In the genomic region with DNA sequence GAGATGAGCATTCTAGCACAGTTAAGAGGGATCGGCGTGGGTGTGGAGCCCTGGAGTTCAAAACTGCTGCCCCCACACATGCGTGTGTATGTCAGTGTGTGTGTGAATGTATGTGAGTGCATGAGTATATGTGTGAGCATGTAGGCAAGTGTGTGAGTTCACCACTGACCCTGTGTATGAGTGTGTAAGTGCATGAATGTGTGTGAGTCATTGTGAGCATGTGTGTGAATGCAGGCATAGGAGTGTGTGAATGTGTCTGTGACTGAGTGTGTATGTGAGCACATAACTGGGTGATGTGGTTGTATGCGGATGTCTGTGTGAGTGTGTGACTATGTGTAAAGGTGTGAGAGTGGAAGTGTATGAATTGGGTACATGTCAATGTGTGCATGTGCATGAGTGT, we compare ENCODE assay signal across 29 cellular contexts.
"Had no signal": no experiment of that assay in that cellular context is flagged by ENCODE, and none has a peak within 500 bp of the region (broad histone marks: within the 10 kb centered on the region; RNA-seq: fewer than 3 reads in every experiment).

No MANE protein-coding gene starts in this region.

- H3K36me3 Mint-ChIP-seq: activated naive CD8-positive, alpha-beta T cell treated with anti-CD3 and anti-CD28 coated beads, Interleukin-2, amount 10 ng/mL, durations not matched to agents 7 days and 5 days; natural killer cell treated with Interleukin-12 subunit alpha and Interleukin-12 subunit beta and Interleukin-15 and Interleukin-18, amount 100 ng/mL, for 72 hours; type B pancreatic cell had no signal

- H3K9me3 ChIP-seq: body of pancreas, left ventricle myocardium inferior, sigmoid colon, thoracic aorta had no signal

- H3K9me3 Mint-ChIP-seq: activated naive CD8-positive, alpha-beta T cell treated with anti-CD3 and anti-CD28 coated beads, Interleukin-2, amount 10 ng/mL, durations not matched to agents 7 days and 5 days; activated T-cell treated with anti-CD3 and anti-CD28 coated beads, Interleukin-2, amount 50 U/mL, for 24 hours; activated T-helper 2 cell treated with anti-CD3 and anti-CD28 coated beads, Interferon-gamma antibody, Interleukin-2, Interleukin-4, amounts not matched to agents 10 μg/mL and 5 μg/mL and 100 μg/mL, durations not matched to agents 14 hours and 24 hours and 36 hours; natural killer cell treated with Interleukin-12 subunit alpha and Interleukin-12 subunit beta and Interleukin-15 and Interleukin-18, amount 100 ng/mL, for 72 hours; type B pancreatic cell had no signal

- H3K4me2 ChIP-seq: smooth muscle cell had no signal

- H3K4me3 Mint-ChIP-seq: activated naive CD8-positive, alpha-beta T cell treated with anti-CD3 and anti-CD28 coated beads, Interleukin-2, amount 10 ng/mL, durations not matched to agents 7 days and 5 days; activated T-cell treated with anti-CD3 and anti-CD28 coated beads, Interleukin-2, amount 50 U/mL, for 24 hours; natural killer cell treated with Interleukin-12 subunit alpha and Interleukin-12 subunit beta and Interleukin-15 and Interleukin-18, amount 100 ng/mL, for 72 hours; type B pancreatic cell had no signal

- H3K27ac Mint-ChIP-seq: activated naive CD8-positive, alpha-beta T cell treated with anti-CD3 and anti-CD28 coated beads, Interleukin-2, amount 10 ng/mL, durations not matched to agents 7 days and 5 days; activated T-cell treated with anti-CD3 and anti-CD28 coated beads, Interleukin-2, amount 50 U/mL, for 24 hours; activated T-helper 2 cell treated with anti-CD3 and anti-CD28 coated beads, Interferon-gamma antibody, Interleukin-2, Interleukin-4, amounts not matched to agents 10 μg/mL and 5 μg/mL and 100 μg/mL, durations not matched to agents 14 hours and 24 hours and 36 hours; natural killer cell treated with Interleukin-12 subunit alpha and Interleukin-12 subunit beta and Interleukin-15 and Interleukin-18, amount 100 ng/mL, for 72 hours; type B pancreatic cell had no signal

- H3K4me3 ChIP-seq: body of pancreas, left ventricle myocardium inferior, sigmoid colon, smooth muscle cell, thoracic aorta had no signal

- DNase-seq: activated CD4-positive, alpha-beta T cell treated with anti-CD3 and anti-CD28 coated beads for 1 hour; activated CD4-positive, alpha-beta T cell treated with anti-CD3 and anti-CD28 coated beads, Interleukin-2, amount 50 U/mL, for 4 hours; activated CD8-positive, alpha-beta memory T cell treated with anti-CD3 and anti-CD28 coated beads for 24 hours; activated CD8-positive, alpha-beta memory T cell treated with anti-CD3 and anti-CD28 coated beads, Interleukin-2, amount 50 U/mL, for 4 hours; activated naive CD4-positive, alpha-beta T cell; activated naive CD8-positive, alpha-beta T cell treated with anti-CD3 and anti-CD28 coated beads, Interleukin-2, amount 10 ng/mL, durations not matched to agents 7 days and 5 days; activated T-cell treated with anti-CD3 and anti-CD28 coated beads, Interleukin-2, amount 50 U/mL, for 24 hours; body of pancreas; central memory CD4-positive, alpha-beta T cell; dermis blood vessel endothelial cell; effector CD8-positive, alpha-beta T cell; foreskin melanocyte; hippocampal formation; kidney glomerular epithelial cell; left ventricle myocardium inferior; midbrain; sigmoid colon; stimulated activated CD4-positive, alpha-beta T cell treated with anti-CD3 and anti-CD28 coated beads, Interleukin-2, amount 100 ng/mL, for 48 hours; stimulated activated CD8-positive, alpha-beta memory T cell treated with anti-CD3 and anti-CD28 coated beads, Interleukin-4, amount 100 ng/mL, for 48 hours; stimulated activated naive CD4-positive, alpha-beta T cell treated with Interleukin-2 at 50 U/mL for 16 hours; T-helper 1 cell had no signal

- FAIRE-seq: endothelial cell of umbilical vein, TTC549 had no signal

- ATAC-seq: body of pancreas; esophagus mucosa; natural killer cell treated with Interleukin-12 subunit alpha and Interleukin-12 subunit beta and Interleukin-15 and Interleukin-18, amount 100 ng/mL, for 72 hours had no signal

- H3K27me3 Mint-ChIP-seq: activated T-cell treated with anti-CD3 and anti-CD28 coated beads, Interleukin-2, amount 50 U/mL, for 24 hours had no signal

- H3K27ac ChIP-seq: body of pancreas, left ventricle myocardium inferior, sigmoid colon, thoracic aorta had no signal

- H3K36me3 ChIP-seq: left ventricle myocardium inferior, sigmoid colon, thoracic aorta had no signal
